Comparison of ENCODE assay signal across 8 cellular contexts in genomic region chr19:858868-859843, GRCh38. TPM values are rescaled to one million over a fixed set of nuclear protein-coding genes. Genes with fewer than 3 reads are reported as not detected.
DNase-seq lines count a peak whose midpoint lies in the region; ATAC-seq and TF ChIP-seq lines count a peak whose summit lies in the region.

Gene CFD (plus strand): TSS chr19:859664. CDS start chr19:859690, 26 bp downstream.

- H3K4me1 Mint-ChIP-seq in CD14-positive monocyte, result peaks cover 36% of the 10 kb centered on the region

- peaks cover 0 to 2% (median 0%) of the 10 kb centered on the region in 7 donors for H3K9me3 Mint-ChIP-seq in CD14-positive monocyte

- peak within 1 kb of the TSS; percentile 56 for H3K4me3 ChIP-seq in fibroblast of the aortic adventitia (ENCODE audit: low read depth, low read length)

- H3K4me3 Mint-ChIP-seq in CD14-positive monocyte, result peak within 1 kb of the TSS; percentile 77 to 82

- intact Hi-C loops in CD14-positive monocyte (cut with micrococcal nuclease), result no loop called here

- peak; percentile 73 for DNase-seq in CD14-positive monocyte (ENCODE audit: low spot score)
- DNase-seq in NOMO-1 (lab: John Stamatoyannopoulos, UW; ENCODE audit: unreplicated experiment in 2 of 2), result peak; percentile 67 to 68
- DNase-seq in fibroblast of the aortic adventitia (ENCODE audit: low read depth), result peak; percentile 24
- DNase-seq in omental fat pad (ENCODE audit: low spot score), result no peak
- DNase-seq in cerebellum (ENCODE audit: low spot score), result no peak
- DNase-seq in ACHN, result no peak

- TF ChIP-seq CTCF in CD14-positive monocyte (IDR thresholded peaks at IDR 0.05) (no peak), fibroblast of the aortic adventitia (IDR thresholded peaks at IDR 0.05; ENCODE audit: insufficient read depth, low read length) (no peak), omental fat pad (IDR thresholded peaks at IDR 0.05) (no peak)

- in situ Hi-C loops in ACHN (cut with HindIII; ENCODE audit: low pct_ligation_motif_present, low pct_unique_long_range_greater_than_20kb, low sequenced_read_pairs), result no loop called here

- ATAC-seq in omental fat pad (ENCODE audit: low FRiP score) (no peak), GM21381 (IDR thresholded peaks at IDR 0.05; ENCODE audit: unreplicated experiment) (no peak), GM21825 (IDR thresholded peaks at IDR 0.05; ENCODE audit: unreplicated experiment) (no peak)

- H3K27ac Mint-ChIP-seq in CD14-positive monocyte, result peak within 1 kb of the TSS; percentile 82 to 94 (median 87)

- H3K36me3 Mint-ChIP-seq in CD14-positive monocyte, result no peaks in the 10 kb centered on the region

- peaks cover 0 to 3% (median 0%) of the 10 kb centered on the region in 3 donors for H3K27me3 Mint-ChIP-seq in CD14-positive monocyte (ENCODE audit: low read depth in 3 of 3)

RNA-seq across cellular contexts. Expression of gene CFD, which starts in this region (rescaled TPM):
- 100 to 1,000 TPM; 654 to 862 TPM for polyA plus RNA-seq in CD14-positive monocyte
- 25.8 and 161 TPM in 2 replicates for total RNA-seq in fibroblast of the aortic adventitia (ENCODE audit: low replicate concordance)
- total RNA-seq in omental fat pad, result 1,000 to 10,000 TPM; 1,367 to 3,469 (median 2,171) TPM
- 1.8 TPM for total RNA-seq in cerebellum

Comparison
In these comparisons a context has a peak if more than half of its experiments do, and no peak if none do; other contexts are left out.
1. DNase-seq: peak in CD14-positive monocyte (single experiment), NOMO-1 (2 of 2) and fibroblast of the aortic adventitia (single experiment); none in omental fat pad (single experiment), cerebellum (single experiment) and ACHN (single experiment).